ENCODE assay signal across 14 cellular contexts in the genomic region with DNA sequence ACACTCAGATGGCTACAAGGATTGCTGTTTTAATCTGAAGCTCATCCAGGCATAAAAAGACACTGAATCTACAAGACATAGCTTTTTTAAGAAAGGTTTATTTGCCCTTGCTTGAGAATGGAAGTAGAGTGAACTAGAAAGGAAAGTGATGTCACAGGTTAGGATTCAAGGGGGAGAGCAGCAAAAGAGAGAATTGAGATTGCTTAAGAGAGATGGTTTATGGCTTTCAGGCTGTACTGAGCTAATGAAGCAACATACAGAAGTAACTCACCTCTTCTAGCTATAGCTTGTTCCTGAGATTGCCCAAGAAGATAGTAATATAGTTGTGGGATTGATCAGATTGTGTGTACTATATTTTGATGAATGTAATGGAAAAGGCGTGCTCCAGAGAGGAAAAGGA.
"Had no signal": no experiment of that assay in that cellular context is flagged by ENCODE, and none has a peak within 500 bp of the region (broad histone marks: within the 10 kb centered on the region; RNA-seq: fewer than 3 reads in every experiment).

No MANE protein-coding gene starts in this region.

- ATAC-seq: activated T-cell treated with anti-CD3 and anti-CD28 coated beads, Interleukin-2, amount 50 U/mL, for 4 hours; psoas muscle; sciatic nerve; stimulated activated naive CD8-positive, alpha-beta T cell treated with anti-CD3 and anti-CD28 coated beads, Interleukin-15, amount 100 ng/mL, for 72 hours; T-cell; upper lobe of right lung had no signal

- DNase-seq: activated CD4-positive, alpha-beta memory T cell treated with anti-CD3 and anti-CD28 coated beads, Interleukin-2, amount 10 ng/mL, durations not matched to agents 7 days and 5 days; activated CD4-positive, alpha-beta T cell treated with anti-CD3 and anti-CD28 coated beads for 1 hour; activated effector memory CD4-positive, alpha-beta T cell treated with Interleukin-2 at 50 U/mL for 16 hours; activated T-cell treated with anti-CD3 and anti-CD28 coated beads, Interleukin-2, amount 50 U/mL, for 4 hours; adrenal gland; effector CD8-positive, alpha-beta T cell; psoas muscle; stimulated activated CD4-positive, alpha-beta T cell treated with anti-CD3 and anti-CD28 coated beads, Interleukin-1b, Interleukin-23, amount 100 ng/mL, for 48 hours; stimulated activated naive CD8-positive, alpha-beta T cell treated with anti-CD3 and anti-CD28 coated beads, Interleukin-15, amount 100 ng/mL, for 72 hours; T-cell; T-helper 9 cell; testis; upper lobe of right lung had no signal

- H3K4me3 ChIP-seq: adrenal gland, psoas muscle, testis, upper lobe of right lung had no signal

- H3K4me1 ChIP-seq: adrenal gland, psoas muscle, testis, upper lobe of right lung had no signal

- H3K27me3 ChIP-seq: adrenal gland, testis, upper lobe of right lung had no signal

- H3K36me3 ChIP-seq: adrenal gland, upper lobe of right lung had no signal

- H3K9me3 ChIP-seq: adrenal gland, testis had no signal

- H3K27ac ChIP-seq: adrenal gland, psoas muscle, testis, upper lobe of right lung had no signal
